8 cellular contexts compared by ENCODE assay signal in the genomic region with DNA sequence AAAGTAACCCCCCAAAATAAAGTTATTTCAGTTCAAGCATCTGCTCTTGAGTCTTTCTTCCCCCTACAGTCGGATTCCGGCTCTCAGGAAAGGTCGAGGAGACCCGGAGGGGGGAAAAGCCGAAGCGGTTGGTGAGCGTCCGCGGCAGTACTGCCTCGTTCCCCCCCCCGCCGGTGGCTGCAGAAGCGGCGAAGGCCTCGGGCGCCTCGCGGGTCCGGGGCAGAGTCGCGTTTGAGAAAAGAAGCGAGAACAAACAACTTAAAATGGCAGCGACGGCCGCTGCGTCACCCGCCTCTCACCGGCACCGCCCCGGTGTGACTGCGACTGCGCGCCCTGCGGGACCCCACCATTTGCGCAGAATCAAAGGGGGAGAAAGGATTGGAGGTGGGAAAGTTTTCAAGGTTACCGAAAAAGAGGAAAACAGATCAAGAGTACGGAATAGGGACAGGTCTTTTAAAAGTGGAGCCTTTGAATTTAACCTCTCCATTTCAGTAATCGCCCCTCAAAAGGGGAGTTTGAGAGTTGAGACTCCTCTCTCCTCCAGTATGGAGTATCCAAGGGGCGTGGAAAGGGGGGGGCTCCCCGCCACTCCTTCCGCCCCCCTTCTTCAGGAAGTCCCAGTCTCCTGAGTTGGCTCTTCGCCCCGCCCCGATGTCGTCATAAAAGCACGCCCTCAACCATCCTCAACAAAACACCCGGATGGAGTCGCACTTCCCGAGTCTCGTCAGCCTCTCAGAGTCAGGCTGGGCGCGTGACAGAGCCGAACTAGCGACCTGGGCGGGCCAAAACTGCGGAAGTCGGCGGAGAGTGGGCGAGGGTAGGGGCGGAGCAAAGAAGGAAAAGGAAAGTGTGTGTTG. TPM values are rescaled to one million over a fixed set of nuclear protein-coding genes. Genes with fewer than 3 reads are reported as not detected.
DNase-seq lines count a peak whose midpoint lies in the region; ATAC-seq, FAIRE-seq and TF ChIP-seq lines count a peak whose summit lies in the region.

No MANE protein-coding gene starts in this region.

- TF ChIP-seq CTCF in WI38 (IDR thresholded peaks at IDR 0.05; ENCODE audit: low read depth, low read length) (no peak), bronchial epithelial cell (IDR thresholded peaks at IDR 0.05; ENCODE audit: insufficient read depth, low read length, severe bottlenecking) (no peak)

- H3K27ac ChIP-seq in iPS-20b (ENCODE audit: low read length) (peak overlapping the region; percentile 98), skeletal muscle tissue (ENCODE audit: low read depth, low read length) (peak overlapping the region; percentile 100)

- H3K36me3 ChIP-seq in bronchial epithelial cell (ENCODE audit: control insufficient read depth, insufficient read depth, low read length): peaks cover 2% of the 10 kb centered on the region
- H3K36me3 ChIP-seq in iPS-20b (ENCODE audit: insufficient read depth, low read depth, low read length): peaks cover 36% of the 10 kb centered on the region
- peaks cover 4 to 6% (median 4%) of the 10 kb centered on the region in 3 donors for H3K36me3 ChIP-seq in skeletal muscle tissue (ENCODE audit: control insufficient read depth in 3 of 3, insufficient read depth in 3 of 3, low read length in 3 of 3)

- FAIRE-seq in bronchial epithelial cell (lab: Jason Lieb, UNC): no peak

- ATAC-seq in GM18909 (IDR thresholded peaks at IDR 0.05; ENCODE audit: poor library complexity, unreplicated experiment) (peak; percentile 86), HG03159 (IDR thresholded peaks at IDR 0.05; ENCODE audit: unreplicated experiment) (peak; percentile 89)

- H3K4me1 ChIP-seq in iPS-20b (ENCODE audit: insufficient read depth, low read length) (peaks cover 7% of the 10 kb centered on the region; the same call in 1 of the 2 replicates), skeletal muscle tissue (ENCODE audit: control insufficient read depth in 3 of 3, insufficient read depth in 3 of 3, low read length in 3 of 3) (peaks cover 12 to 26% (median 23%) of the 10 kb centered on the region in 3 donors)

- H3K4me3 ChIP-seq in WI38 (ENCODE audit: low read depth, low read length) (peak overlapping the region; percentile 96), bronchial epithelial cell (ENCODE audit: low read depth, low read length) (peak overlapping the region; percentile 74), iPS-20b (ENCODE audit: low read length) (peak overlapping the region; percentile 98), skeletal muscle tissue (ENCODE audit: low read length in 3 of 3) (peak overlapping the region; percentile 88 to 97 (median 91))

- H3K9me3 ChIP-seq in iPS-20b (ENCODE audit: insufficient read depth, low read depth, low read length): no peaks in the 10 kb centered on the region
- H3K9me3 ChIP-seq in skeletal muscle tissue (ENCODE audit: control insufficient read depth in 3 of 3, low read length in 3 of 3): no peaks in the 10 kb centered on the region

- H3K27me3 ChIP-seq in bronchial epithelial cell (ENCODE audit: control insufficient read depth, insufficient read depth, low read length): no peaks in the 10 kb centered on the region
- no peaks in the 10 kb centered on the region for H3K27me3 ChIP-seq in iPS-20b (ENCODE audit: insufficient read depth, low read length)
- H3K27me3 ChIP-seq in skeletal muscle tissue (ENCODE audit: control insufficient read depth in 3 of 3, insufficient read depth in 3 of 3, low read length in 3 of 3): no peaks in the 10 kb centered on the region

- DNase-seq in AG08395 (ENCODE audit: low spot score): peak; percentile 99
- DNase-seq in NCI-H2227 (lab: John Stamatoyannopoulos, UW; ENCODE audit: unreplicated experiment): peak; percentile 100
- DNase-seq in bronchial epithelial cell (ENCODE audit: low read depth): peak; percentile 98

- H3K9ac ChIP-seq in iPS-20b (ENCODE audit: low read depth, low read length) (peak overlapping the region; percentile 100), skeletal muscle tissue (ENCODE audit: low read depth in 1 of 3, low read length in 3 of 3) (peak overlapping the region; percentile 99 to 100 (median 100))

RNA-seq across cellular contexts. Expression of gene C6orf62, which starts 1.9 kb away (rescaled TPM):
- total RNA-seq in bronchial epithelial cell: 120 and 159 TPM in 2 replicates
- 41.2 TPM for total RNA-seq in skeletal muscle tissue

RNA-seq across cellular contexts. Expression of gene GMNN, which starts 53.9 kb away (rescaled TPM):
- 6.1 and 8.6 TPM in 2 replicates for total RNA-seq in bronchial epithelial cell
- total RNA-seq in skeletal muscle tissue: 5.2 TPM

RNA-seq across cellular contexts. Expression of gene ACOT13, which starts 54.0 kb away (rescaled TPM):
- total RNA-seq in bronchial epithelial cell (11.1 and 18.7 TPM in 2 replicates), skeletal muscle tissue (4.7 TPM)

RNA-seq across cellular contexts. Expression of gene TDP2, which starts 54.1 kb away (rescaled TPM):
- total RNA-seq in bronchial epithelial cell (17.9 and 31.9 TPM in 2 replicates), skeletal muscle tissue (11.5 TPM)

Comparison
In these comparisons a context has a peak if more than half of its experiments do, and no peak if none do; other contexts are left out.
1. Peak in every context shown above with its lines: DNase-seq, ATAC-seq, H3K4me3 ChIP-seq and H3K27ac ChIP-seq.